Comparison of ENCODE assay signal across 8 cellular contexts in genomic region chr16:66275795-66276428, GRCh38.
DNase-seq lines count a peak whose midpoint lies in the region; ATAC-seq and TF ChIP-seq lines count a peak whose summit lies in the region.

No MANE protein-coding gene starts in this region.

- no peaks in the 10 kb centered on the region for H3K36me3 ChIP-seq in ascending aorta

- no peaks in the 10 kb centered on the region for H3K4me1 ChIP-seq in ascending aorta

- no peak overlapping the region for H3K27ac ChIP-seq in ascending aorta

- no peak overlapping the region for H3K4me3 Mint-ChIP-seq in activated T-helper 1 cell treated with anti-CD3 and anti-CD28 coated beads, Interleukin-12 subunit alpha, Interleukin-12 subunit beta, Interleukin-2, Interleukin-4 antibody, amounts not matched to agents 30 ng/mL and 10 ng/mL and 1 ng/mL, durations not matched to agents 14 hours and 24 hours and 36 hours

- no peak overlapping the region for H3K27ac Mint-ChIP-seq in activated T-helper 1 cell treated with anti-CD3 and anti-CD28 coated beads, Interleukin-12 subunit alpha, Interleukin-12 subunit beta, Interleukin-2, Interleukin-4 antibody, amounts not matched to agents 30 ng/mL and 10 ng/mL and 1 ng/mL, durations not matched to agents 14 hours and 24 hours and 36 hours

- peak; percentile 87 for TF ChIP-seq CTCF in AG10803 (conservative IDR thresholded peaks at IDR 0.05; ENCODE audit: low read length)
- TF ChIP-seq CTCF in GM12874 (IDR thresholded peaks at IDR 0.05; ENCODE audit: insufficient read depth, low read depth, low read length), result peak; percentile 61
- peak; percentile 5 to 52 (median 33) for TF ChIP-seq CTCF in ascending aorta (IDR thresholded peaks at IDR 0.05)

- no peaks in the 10 kb centered on the region for H3K36me3 Mint-ChIP-seq in activated T-helper 1 cell treated with anti-CD3 and anti-CD28 coated beads, Interleukin-12 subunit alpha, Interleukin-12 subunit beta, Interleukin-2, Interleukin-4 antibody, amounts not matched to agents 30 ng/mL and 10 ng/mL and 1 ng/mL, durations not matched to agents 14 hours and 24 hours and 36 hours (ENCODE audit: low read depth)

- H3K4me3 ChIP-seq in AG10803 (ENCODE audit: low read length), result no peak overlapping the region
- H3K4me3 ChIP-seq in ascending aorta, result no peak overlapping the region

- H3K27me3 ChIP-seq in ascending aorta, result no peaks in the 10 kb centered on the region

- H3K4me1 Mint-ChIP-seq in activated T-helper 1 cell treated with anti-CD3 and anti-CD28 coated beads, Interleukin-12 subunit alpha, Interleukin-12 subunit beta, Interleukin-2, Interleukin-4 antibody, amounts not matched to agents 30 ng/mL and 10 ng/mL and 1 ng/mL, durations not matched to agents 14 hours and 24 hours and 36 hours (ENCODE audit: low read depth), result no peaks in the 10 kb centered on the region

- no peaks in the 10 kb centered on the region for H3K9me3 ChIP-seq in ascending aorta

- H3K27me3 Mint-ChIP-seq in activated T-helper 1 cell treated with anti-CD3 and anti-CD28 coated beads, Interleukin-12 subunit alpha, Interleukin-12 subunit beta, Interleukin-2, Interleukin-4 antibody, amounts not matched to agents 30 ng/mL and 10 ng/mL and 1 ng/mL, durations not matched to agents 14 hours and 24 hours and 36 hours (ENCODE audit: insufficient read depth), result peaks cover 17% of the 10 kb centered on the region

- ATAC-seq in HG03159 (IDR thresholded peaks at IDR 0.05; ENCODE audit: unreplicated experiment), result no peak
- ATAC-seq in GM19467 (IDR thresholded peaks at IDR 0.05; ENCODE audit: unreplicated experiment), result no peak

- intact Hi-C loops in ascending aorta (cut with DNase I), result no loop called here
- intact Hi-C loops in activated T-helper 1 cell treated with anti-CD3 and anti-CD28 coated beads, Interleukin-12 subunit alpha, Interleukin-12 subunit beta, Interleukin-2, Interleukin-4 antibody, amounts not matched to agents 30 ng/mL and 10 ng/mL and 1 ng/mL, durations not matched to agents 14 hours and 24 hours and 36 hours (cut with micrococcal nuclease), result no loop called here

- peaks cover 7% of the 10 kb centered on the region for H3K9me3 Mint-ChIP-seq in activated T-helper 1 cell treated with anti-CD3 and anti-CD28 coated beads, Interleukin-12 subunit alpha, Interleukin-12 subunit beta, Interleukin-2, Interleukin-4 antibody, amounts not matched to agents 30 ng/mL and 10 ng/mL and 1 ng/mL, durations not matched to agents 14 hours and 24 hours and 36 hours

- peak; percentile 71 for DNase-seq in AG10803 (ENCODE audit: low read depth)
- peak; percentile 71 for DNase-seq in NCI-H460 (ENCODE audit: extremely low read depth, low read depth)
- DNase-seq in ascending aorta (ENCODE audit: low spot score in 2 of 2), result no peak
- peak; percentile 93 for DNase-seq in islet precursor cell
- DNase-seq in activated T-helper 1 cell treated with anti-CD3 and anti-CD28 coated beads, Interleukin-12 subunit alpha, Interleukin-12 subunit beta, Interleukin-2, Interleukin-4 antibody, amounts not matched to agents 30 ng/mL and 10 ng/mL and 1 ng/mL, durations not matched to agents 14 hours and 24 hours and 36 hours (ENCODE audit: low spot score), result no peak

Comparison
In these comparisons a context has a peak if more than half of its experiments do, and no peak if none do; other contexts are left out.
1. DNase-seq: peak in AG10803 (single experiment), NCI-H460 (single experiment) and islet precursor cell (single experiment); none in ascending aorta (0 of 2) and activated T-helper 1 cell treated with anti-CD3 and anti-CD28 coated beads, Interleukin-12 subunit alpha, Interleukin-12 subunit beta, Interleukin-2, Interleukin-4 antibody, amounts not matched to agents 30 ng/mL and 10 ng/mL and 1 ng/mL, durations not matched to agents 14 hours and 24 hours and 36 hours (single experiment).
2. CTCF ChIP-seq: peak in every context shown above with its lines; median percentile 87 in AG10803; 61 in GM12874; 33 in ascending aorta.